In genomic region chr2:70367722-70368323, GRCh38 we compare ENCODE assay signal across 14 cellular contexts.
A peak's percentile ranks its signal among the peaks of the same experiment; 100 is the strongest.
DNase-seq lines count a peak whose midpoint lies in the region; ATAC-seq and TF ChIP-seq lines count a peak whose summit lies in the region.
"Had no signal": no experiment of that assay in that cellular context is flagged by ENCODE, and none has a peak within 500 bp of the region (broad histone marks: within the 10 kb centered on the region; RNA-seq: fewer than 3 reads in every experiment).

No MANE protein-coding gene starts in this region.

- peaks cover 5% of the 10 kb centered on the region for H3K27me3 Mint-ChIP-seq in neural progenitor cell (ENCODE audit: insufficient read depth, low read depth)

- no peak for TF ChIP-seq CTCF in neural progenitor cell (IDR thresholded peaks at IDR 0.05)

- H3K4me1 ChIP-seq in neural progenitor cell = no peaks in the 10 kb centered on the region
- H3K4me1 ChIP-seq: psoas muscle, upper lobe of left lung had no signal

- H3K27ac Mint-ChIP-seq in neural progenitor cell = no peak overlapping the region
- H3K27ac Mint-ChIP-seq: activated CD8-positive, alpha-beta T cell treated with anti-CD3 and anti-CD28 coated beads, Interleukin-2, amount 10 ng/mL, durations not matched to agents 7 days and 5 days had no signal

- no peak overlapping the region for H3K4me2 ChIP-seq in neural progenitor cell

- no peaks in the 10 kb centered on the region for H3K27me3 ChIP-seq in neural progenitor cell
- H3K27me3 ChIP-seq: cardiac muscle cell, upper lobe of left lung had no signal

- no peak overlapping the region for H3K9ac ChIP-seq in neural progenitor cell

- H3K9me3 ChIP-seq in neural progenitor cell (ENCODE audit: low read depth) = no peaks in the 10 kb centered on the region
- H3K9me3 ChIP-seq: psoas muscle, upper lobe of left lung had no signal

- no peaks in the 10 kb centered on the region for H4K20me1 ChIP-seq in neural progenitor cell (ENCODE audit: low read depth)

- peak; percentile 56 for ATAC-seq in esophagus mucosa
- no peak for ATAC-seq in HG03354 (IDR thresholded peaks at IDR 0.05; ENCODE audit: poor library complexity, severe bottlenecking, unreplicated experiment)
- ATAC-seq: activated CD8-positive, alpha-beta T cell treated with anti-CD3 and anti-CD28 coated beads, Interleukin-2, amount 10 ng/mL, durations not matched to agents 7 days and 5 days; psoas muscle had no signal

- H3K79me2 ChIP-seq in neural progenitor cell (ENCODE audit: low read depth) = no peaks in the 10 kb centered on the region

- no peaks in the 10 kb centered on the region for H3K36me3 ChIP-seq in neural progenitor cell
- H3K36me3 ChIP-seq: cardiac muscle cell, upper lobe of left lung had no signal

- DNase-seq in DMS53 (lab: John Stamatoyannopoulos, UW) (peak; percentile 27), DMS53 treated with DMSO at 0.1 percent for 48 hours (lab: John Stamatoyannopoulos, UW; ENCODE audit: unreplicated experiment) (no peak), NCI-H774 (lab: John Stamatoyannopoulos, UW) (peak; percentile 31), neural progenitor cell (ENCODE audit: low spot score) (peak; percentile 28), cerebellar cortex (ENCODE audit: low spot score) (no peak), GM19240 (ENCODE audit: insufficient read length, low spot score) (no peak)
- DNase-seq: activated CD8-positive, alpha-beta T cell treated with anti-CD3 and anti-CD28 coated beads, Interleukin-2, amount 10 ng/mL, durations not matched to agents 7 days and 5 days; NCI-H446; psoas muscle; stimulated activated CD8-positive, alpha-beta memory T cell treated with anti-CD3 and anti-CD28 coated beads, Interleukin-4, amount 100 ng/mL, for 48 hours; upper lobe of left lung had no signal

- H2AFZ ChIP-seq in neural progenitor cell (replicated peaks) = no peak overlapping the region

- H3K36me3 Mint-ChIP-seq in neural progenitor cell = no peaks in the 10 kb centered on the region

- H3K9me3 Mint-ChIP-seq in neural progenitor cell = no peaks in the 10 kb centered on the region

- H3F3A ChIP-seq in neural progenitor cell (ENCODE audit: low read depth) = no peaks in the 10 kb centered on the region

- H3K27ac ChIP-seq in neural progenitor cell = no peak overlapping the region
- H3K27ac ChIP-seq: cardiac muscle cell, psoas muscle, upper lobe of left lung had no signal

- H3K4me3 Mint-ChIP-seq in neural progenitor cell = no peak overlapping the region
- H3K4me3 Mint-ChIP-seq: activated CD8-positive, alpha-beta T cell treated with anti-CD3 and anti-CD28 coated beads, Interleukin-2, amount 10 ng/mL, durations not matched to agents 7 days and 5 days had no signal

- H3K4me1 Mint-ChIP-seq in neural progenitor cell = peaks cover 18% of the 10 kb centered on the region

- no peak overlapping the region for H3K4me3 ChIP-seq in neural progenitor cell
- H3K4me3 ChIP-seq: cardiac muscle cell, psoas muscle, upper lobe of left lung had no signal

Comparison
In these comparisons a context has a peak if more than half of its experiments do, and no peak if none do; other contexts are left out.
1. DNase-seq: peak in DMS53 (single experiment), NCI-H774 (single experiment) and neural progenitor cell (single experiment); none in DMS53 treated with DMSO at 0.1 percent for 48 hours (single experiment), cerebellar cortex (single experiment) and GM19240 (single experiment).